In the genomic region with DNA sequence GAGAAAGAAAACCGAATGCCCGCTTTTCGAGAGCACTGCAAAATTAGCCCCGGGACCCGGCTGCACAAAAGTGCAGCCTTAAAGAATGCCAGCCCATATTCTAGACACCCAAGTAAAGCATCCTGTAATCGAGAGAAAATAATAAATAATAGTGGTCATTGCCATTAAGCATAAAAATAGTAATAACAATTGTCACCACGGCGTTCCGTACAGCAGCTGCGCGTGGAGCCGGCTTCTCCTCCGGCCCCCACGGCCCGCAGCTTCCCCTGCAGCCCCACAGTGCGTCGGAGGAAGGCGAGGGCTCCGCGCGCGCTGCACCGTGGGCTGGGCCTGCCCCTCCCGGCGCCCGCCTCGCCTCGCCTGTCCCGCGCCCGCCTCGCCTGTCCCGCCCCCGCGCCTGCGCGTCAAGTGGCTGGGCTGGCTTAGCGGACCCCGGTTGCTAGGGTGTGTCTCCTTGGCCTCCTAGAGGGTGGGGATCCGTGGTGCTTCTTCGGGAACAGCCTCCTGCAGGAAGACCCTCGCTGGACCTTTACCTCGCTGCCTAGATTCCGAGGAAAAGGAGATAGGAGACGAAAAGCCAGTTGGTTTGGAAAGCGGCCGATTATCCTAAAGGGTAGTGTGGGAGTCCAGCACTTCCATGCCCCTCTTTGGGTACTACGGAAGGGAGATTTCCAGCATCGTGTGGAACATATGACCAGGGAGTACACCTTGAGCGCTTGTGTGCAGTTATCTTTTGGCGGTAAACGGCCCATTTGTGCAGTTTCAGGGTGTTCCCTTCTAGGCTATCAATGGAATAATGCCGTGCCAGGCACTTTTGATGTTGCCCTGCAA, we compare ENCODE assay signal across 8 cellular contexts.
DNase-seq lines count a peak whose midpoint lies in the region; ATAC-seq and TF ChIP-seq lines count a peak whose summit lies in the region.

Gene LRRC63 (plus strand): TSS at position 408 of the 831 bp plus-strand sequence. CDS start 1,107 bp downstream, outside the sequence.

- DNase-seq in ELF-1 (ENCODE audit: low read depth, low spot score): peak; percentile 73
- DNase-seq in amygdala (lab: John Stamatoyannopoulos, UW): peak; percentile 18 to 91 (median 68)
- peak; percentile 24 for DNase-seq in hepatic stellate cell (ENCODE audit: low spot score)
- peak; percentile 82 for DNase-seq in retina
- no peak for DNase-seq in cortex of kidney (lab: John Stamatoyannopoulos, UW)

- H3K36me3 ChIP-seq in KMS-11 (ENCODE audit: insufficient read depth): no peaks in the 10 kb centered on the region

- H3K4me3 Mint-ChIP-seq in T-helper 1 cell treated with Interleukin-12 subunit alpha and Interleukin-12 subunit beta and Interleukin-4 antibody, amounts not matched to agents 30 μg/mL and 1 μg/mL, for 36 hours: peak within 1 kb of the TSS; percentile 91

- H3K36me3 Mint-ChIP-seq in T-helper 1 cell treated with Interleukin-12 subunit alpha and Interleukin-12 subunit beta and Interleukin-4 antibody, amounts not matched to agents 30 μg/mL and 1 μg/mL, for 36 hours (ENCODE audit: low read depth): peaks cover 5% of the 10 kb centered on the region

- H3K79me2 ChIP-seq in KMS-11 (ENCODE audit: insufficient read depth, low read depth): no peaks in the 10 kb centered on the region

- peak within 1 kb of the TSS; percentile 76 for H3K27ac ChIP-seq in KMS-11

- no peaks in the 10 kb centered on the region for H4K20me1 ChIP-seq in KMS-11 (ENCODE audit: insufficient read depth)

- peaks cover 16% of the 10 kb centered on the region for H3K4me1 ChIP-seq in KMS-11 (ENCODE audit: low read depth, poor library complexity, severe bottlenecking)

- no peak within 1 kb of the TSS for H3K4me3 ChIP-seq in KMS-11 (IDR thresholded peaks at IDR 0.05; ENCODE audit: insufficient read depth, low read depth, low read length)

- H3K9ac ChIP-seq in KMS-11: peak within 1 kb of the TSS; percentile 72; the same call in 1 of the 2 replicates

- peak within 1 kb of the TSS; percentile 89 for H3K27ac Mint-ChIP-seq in T-helper 1 cell treated with Interleukin-12 subunit alpha and Interleukin-12 subunit beta and Interleukin-4 antibody, amounts not matched to agents 30 μg/mL and 1 μg/mL, for 36 hours

- peak within 1 kb of the TSS; percentile 93 for H3K4me2 ChIP-seq in KMS-11

- no peaks in the 10 kb centered on the region for H3K27me3 ChIP-seq in KMS-11 (ENCODE audit: insufficient read depth, low read depth)

- ATAC-seq in GM21737 (IDR thresholded peaks at IDR 0.05; ENCODE audit: unreplicated experiment): peak; percentile 96

- peaks cover 4% of the 10 kb centered on the region for H3K9me3 Mint-ChIP-seq in T-helper 1 cell treated with Interleukin-12 subunit alpha and Interleukin-12 subunit beta and Interleukin-4 antibody, amounts not matched to agents 30 μg/mL and 1 μg/mL, for 36 hours

- peaks cover 4% of the 10 kb centered on the region for H3K27me3 Mint-ChIP-seq in T-helper 1 cell treated with Interleukin-12 subunit alpha and Interleukin-12 subunit beta and Interleukin-4 antibody, amounts not matched to agents 30 μg/mL and 1 μg/mL, for 36 hours (ENCODE audit: low read depth)

- H2AFZ ChIP-seq in KMS-11 (ENCODE audit: low read depth): peak within 1 kb of the TSS; percentile 96

- TF ChIP-seq CTCF in KMS-11 (conservative IDR thresholded peaks at IDR 0.05; ENCODE audit: low read depth, low read length): no peak

- H3K4me1 Mint-ChIP-seq in T-helper 1 cell treated with Interleukin-12 subunit alpha and Interleukin-12 subunit beta and Interleukin-4 antibody, amounts not matched to agents 30 μg/mL and 1 μg/mL, for 36 hours (ENCODE audit: low read depth): peaks cover 23% of the 10 kb centered on the region
